ENCODE assay signal across 13 cellular contexts in the genomic region with DNA sequence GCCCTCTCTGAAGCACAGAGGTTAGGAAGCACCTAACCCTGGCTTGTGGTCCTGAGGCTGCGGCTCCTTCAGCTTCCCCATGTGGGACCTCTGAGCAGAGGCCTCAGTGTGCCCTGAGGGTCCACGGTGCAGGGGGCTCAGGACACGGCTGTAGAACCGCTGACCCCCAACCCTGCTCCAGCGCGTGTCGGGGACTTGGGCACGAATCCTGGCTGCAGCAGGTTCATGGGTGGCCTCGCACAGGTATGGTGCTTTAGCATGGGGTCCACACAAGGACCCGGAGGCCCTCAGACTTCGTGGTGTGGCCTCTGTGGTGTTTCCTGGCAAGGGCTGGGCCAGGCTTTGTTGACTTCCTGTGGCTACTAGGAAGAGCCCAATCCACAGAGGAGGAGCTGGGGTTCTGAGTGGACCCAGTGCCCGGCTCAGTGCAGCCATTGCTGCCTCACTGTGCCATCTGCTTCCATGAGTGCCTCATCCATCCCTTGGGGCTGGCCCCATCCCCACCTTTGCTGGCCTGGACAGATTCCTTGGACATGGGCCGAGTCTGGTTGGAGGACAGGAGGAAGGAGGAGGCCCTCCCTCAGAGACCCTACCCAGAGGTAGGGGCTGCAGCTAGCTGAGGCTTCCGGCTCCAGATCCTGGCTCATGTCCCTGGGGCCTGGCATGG. TPM values are rescaled to one million over a fixed set of nuclear protein-coding genes. Genes with fewer than 3 reads are reported as not detected.
A peak's percentile ranks its signal among the peaks of the same experiment; 100 is the strongest.
DNase-seq lines count a peak whose midpoint lies in the region; ATAC-seq and TF ChIP-seq lines count a peak whose summit lies in the region.
"Had no signal": no experiment of that assay in that cellular context is flagged by ENCODE, and none has a peak within 500 bp of the region (broad histone marks: within the 10 kb centered on the region; RNA-seq: fewer than 3 reads in every experiment).

No MANE protein-coding gene starts in this region.

- H3K9me3 ChIP-seq in right atrium auricular region (no peaks in the 10 kb centered on the region), gastroesophageal sphincter (no peaks in the 10 kb centered on the region), upper lobe of right lung (no peaks in the 10 kb centered on the region), Caco-2 (no peaks in the 10 kb centered on the region)

- BruUV-seq in Caco-2 (replicated peaks; lab: Mats Ljungman, UMichigan) = no TSS peak

- peaks cover 32% of the 10 kb centered on the region for H3K36me3 ChIP-seq in right atrium auricular region
- H3K36me3 ChIP-seq in gastroesophageal sphincter = peaks cover 0 to 64% of the 10 kb centered on the region in 2 donors
- H3K36me3 ChIP-seq in upper lobe of right lung = peaks cover 32% of the 10 kb centered on the region
- no peaks in the 10 kb centered on the region for H3K36me3 ChIP-seq in Caco-2 (ENCODE audit: control insufficient read depth, insufficient read depth, low read length)

- CTCF ChIA-PET in Caco-2 (lab: Charles Lee) = no interaction called here

- H3K4me3 ChIP-seq in right atrium auricular region (no peak overlapping the region), gastroesophageal sphincter (no peak overlapping the region), upper lobe of right lung (no peak overlapping the region), Caco-2 (ENCODE audit: low read depth, low read length) (no peak overlapping the region)

- DNase-seq in Right ventricle myocardium superior (no peak), right atrium auricular region (ENCODE audit: low spot score) (no peak), natural killer cell (no peak), upper lobe of right lung (no peak), NCI-H2029 (lab: John Stamatoyannopoulos, UW) (no peak), Caco-2 (no peak)
- DNase-seq: activated naive CD4-positive, alpha-beta T cell treated with anti-CD3 and anti-CD28 coated beads for 36 hours; central memory CD4-positive, alpha-beta T cell; KBM-7; NCI-H2227 treated with DMSO at 0.1 percent for 48 hours; stimulated activated CD4-positive, alpha-beta T cell treated with anti-CD3 and anti-CD28 coated beads, Interleukin-2, amount 100 ng/mL, for 48 hours had no signal

- H3K4me3 Mint-ChIP-seq in natural killer cell (no peak overlapping the region), Caco-2 (ENCODE audit: unreplicated experiment) (no peak overlapping the region)
- H3K4me3 Mint-ChIP-seq: activated naive CD4-positive, alpha-beta T cell treated with anti-CD3 and anti-CD28 coated beads for 36 hours had no signal

- no peak for TF ChIP-seq EP300 in gastroesophageal sphincter (IDR thresholded peaks at IDR 0.05)

- intact Hi-C loops in Right ventricle myocardium superior (cut with DNase I) = no loop called here
- intact Hi-C loops in natural killer cell (cut with micrococcal nuclease) = no loop called here
- intact Hi-C loops in upper lobe of right lung (cut with DNase I) = no loop called here
- intact Hi-C loops in Caco-2 (cut with micrococcal nuclease; ENCODE audit: unreplicated experiment) = no loop called here

- H3K9me3 Mint-ChIP-seq in natural killer cell = no peaks in the 10 kb centered on the region
- no peaks in the 10 kb centered on the region for H3K9me3 Mint-ChIP-seq in Caco-2 (ENCODE audit: unreplicated experiment)
- H3K9me3 Mint-ChIP-seq: activated naive CD4-positive, alpha-beta T cell treated with anti-CD3 and anti-CD28 coated beads for 36 hours had no signal

- H3K4me1 Mint-ChIP-seq in natural killer cell (peaks cover 0 to 24% of the 10 kb centered on the region in 2 donors), Caco-2 (ENCODE audit: low read depth, unreplicated experiment) (no peaks in the 10 kb centered on the region)

- H3K27me3 ChIP-seq in right atrium auricular region = no peaks in the 10 kb centered on the region
- no peaks in the 10 kb centered on the region for H3K27me3 ChIP-seq in gastroesophageal sphincter
- no peaks in the 10 kb centered on the region for H3K27me3 ChIP-seq in upper lobe of right lung
- H3K27me3 ChIP-seq in Caco-2 (replicated peaks; ENCODE audit: control insufficient read depth, insufficient read depth, low read length) = no peaks in the 10 kb centered on the region

- H3K27ac Mint-ChIP-seq in natural killer cell = peak overlapping the region in 1 of 2 donors; percentile 14
- no peak overlapping the region for H3K27ac Mint-ChIP-seq in Caco-2 (ENCODE audit: unreplicated experiment)
- H3K27ac Mint-ChIP-seq: activated naive CD4-positive, alpha-beta T cell treated with anti-CD3 and anti-CD28 coated beads for 36 hours had no signal

- POLR2A ChIA-PET in Caco-2 (lab: Charles Lee) = no interaction called here

- TF ChIP-seq POLR2A in gastroesophageal sphincter (IDR thresholded peaks at IDR 0.05) = no peak

- TF ChIP-seq CTCF in right atrium auricular region (IDR thresholded peaks at IDR 0.05) (no peak), gastroesophageal sphincter (IDR thresholded peaks at IDR 0.05) (no peak), natural killer cell (IDR thresholded peaks at IDR 0.05) (no peak), upper lobe of right lung (IDR thresholded peaks at IDR 0.05) (no peak), Caco-2 (IDR thresholded peaks at IDR 0.05; ENCODE audit: insufficient read depth in 1 of 2, low read depth in 1 of 2, low read length in 1 of 2, severe bottlenecking in 1 of 2, unreplicated experiment in 1 of 2) (no peak)

- H3K27ac ChIP-seq in right atrium auricular region (peak overlapping the region in 1 of 2 donors; percentile 4), gastroesophageal sphincter (peak overlapping the region in 3 of 4 donors; percentile 40 to 57 (median 53)), upper lobe of right lung (no peak overlapping the region)

- ATAC-seq in Right ventricle myocardium superior (ENCODE audit: poor library complexity) (peak; percentile 4), gastroesophageal sphincter (peak; percentile 14), natural killer cell (peak in 2 of 3 donors; percentile 7), upper lobe of right lung (peak; percentile 21), SK-N-SH treated with all-trans-retinoic acid at 6 μM for 48 hours (no peak; the same call in 1 of the 3 replicates)

- H3K36me3 Mint-ChIP-seq in natural killer cell = no peaks in the 10 kb centered on the region
- peaks cover 92% of the 10 kb centered on the region for H3K36me3 Mint-ChIP-seq in Caco-2 (ENCODE audit: insufficient read depth, unreplicated experiment)

- WGBS in gastroesophageal sphincter (ENCODE audit: low coverage in 1 of 2), 2 donors = 100% methylated on average over 1 of the region's 14 CpGs; no CpG with 5 or more reads in 1 of the 2 donors

- H3K4me1 ChIP-seq in right atrium auricular region (peaks cover 0 to 20% of the 10 kb centered on the region in 2 donors), gastroesophageal sphincter (peaks cover 0 to 43% (median 2%) of the 10 kb centered on the region in 3 donors), upper lobe of right lung (peaks cover 12% of the 10 kb centered on the region), Caco-2 (no peaks in the 10 kb centered on the region)

- no peaks in the 10 kb centered on the region for H3K27me3 Mint-ChIP-seq in natural killer cell (ENCODE audit: low read depth in 2 of 2)
- no peaks in the 10 kb centered on the region for H3K27me3 Mint-ChIP-seq in Caco-2 (ENCODE audit: insufficient read depth, unreplicated experiment)

TF ChIP-seq in SK-N-SH treated with all-trans-retinoic acid at 6 μM for 48 hours, 23 proteins besides CTCF, POLR2A, EP300 and RAD21:
- TF ChIP-seq ZC3H10 (CRISPR knock-in tag; IDR thresholded peaks at IDR 0.05) (no peak), TOX (CRISPR knock-in tag; IDR thresholded peaks at IDR 0.05; ENCODE audit: borderline replicate concordance) (no peak), ZNF565 (CRISPR knock-in tag; conservative IDR thresholded peaks at IDR 0.05; ENCODE audit: low read depth) (no peak), PPARA (CRISPR knock-in tag; IDR thresholded peaks at IDR 0.05; ENCODE audit: borderline replicate concordance) (no peak), ZFP3 (CRISPR knock-in tag; IDR thresholded peaks at IDR 0.05) (no peak), OSR1 (CRISPR knock-in tag; IDR thresholded peaks at IDR 0.05) (no peak), SNAI2 (CRISPR knock-in tag; IDR thresholded peaks at IDR 0.05) (no peak), RARB (CRISPR knock-in tag; IDR thresholded peaks at IDR 0.05) (no peak), TCF4 (CRISPR knock-in tag; IDR thresholded peaks at IDR 0.05; ENCODE audit: borderline replicate concordance) (no peak)

RNA-seq across cellular contexts. Expression of a gene that starts 24.5 kb away (rescaled TPM):
- total RNA-seq in Right ventricle myocardium superior (31.4 TPM), right atrium auricular region (10 to 100 TPM; 33.8 to 50.0 TPM), gastroesophageal sphincter (100 to 1,000 TPM in 1 of 4 donors, 10 to 100 TPM in 3; 65.6 to 122 (median 82.4) TPM), natural killer cell (10 to 100 TPM; 81.6 to 97.7 (median 82.9) TPM), upper lobe of right lung (54.3 TPM), Caco-2 (2022) (11.9 and 14.7 TPM in 2 replicates)

RNA-seq across cellular contexts. Expression of a gene that starts 34.7 kb away (rescaled TPM):
- 16.7 TPM for total RNA-seq in Right ventricle myocardium superior
- total RNA-seq in right atrium auricular region = 10 to 100 TPM; 10.9 to 11.4 TPM
- 10 to 100 TPM; 15.3 to 26.4 (median 16.8) TPM for total RNA-seq in gastroesophageal sphincter
- 10 to 100 TPM; 25.4 to 39.4 (median 26.8) TPM for total RNA-seq in natural killer cell
- 25.4 TPM for total RNA-seq in upper lobe of right lung
- total RNA-seq in Caco-2 (2022) = 43.3 and 45.7 TPM in 2 replicates

RNA-seq across cellular contexts. Expression of a gene that starts 56.9 kb away (rescaled TPM):
- 1,974 TPM for total RNA-seq in Right ventricle myocardium superior
- 1,000 to 10,000 TPM; 1,205 to 1,737 TPM for total RNA-seq in right atrium auricular region
- total RNA-seq in gastroesophageal sphincter = 1,000 to 10,000 TPM; 2,212 to 2,463 (median 2,311) TPM
- 1,000 to 10,000 TPM; 1,302 to 1,442 (median 1,437) TPM for total RNA-seq in natural killer cell
- 1,960 TPM for total RNA-seq in upper lobe of right lung
- total RNA-seq in Caco-2 (2022) = 2,154 and 2,157 TPM in 2 replicates
